In genomic region chrX:9825129-9825865, GRCh38 we compare ENCODE assay signal across 1 cellular context.
TF ChIP-seq lines count a peak whose summit lies in the region.

No MANE protein-coding gene starts in this region.

TF ChIP-seq in IMR-90, 13 proteins besides CTCF, POLR2A, EP300 and RAD21 (continued from another document):
- TF ChIP-seq MAZ (IDR thresholded peaks at IDR 0.05; ENCODE audit: borderline replicate concordance, low read depth, low read length) (no peak), MXI1 (IDR thresholded peaks at IDR 0.05; ENCODE audit: borderline replicate concordance, low read depth, low read length) (no peak), RFX5 (IDR thresholded peaks at IDR 0.05; ENCODE audit: low read depth, low read length) (no peak), CHD1 (IDR thresholded peaks at IDR 0.05; ENCODE audit: low read depth, low read length) (no peak)
